21 cellular contexts compared by ENCODE assay signal in the genomic region with DNA sequence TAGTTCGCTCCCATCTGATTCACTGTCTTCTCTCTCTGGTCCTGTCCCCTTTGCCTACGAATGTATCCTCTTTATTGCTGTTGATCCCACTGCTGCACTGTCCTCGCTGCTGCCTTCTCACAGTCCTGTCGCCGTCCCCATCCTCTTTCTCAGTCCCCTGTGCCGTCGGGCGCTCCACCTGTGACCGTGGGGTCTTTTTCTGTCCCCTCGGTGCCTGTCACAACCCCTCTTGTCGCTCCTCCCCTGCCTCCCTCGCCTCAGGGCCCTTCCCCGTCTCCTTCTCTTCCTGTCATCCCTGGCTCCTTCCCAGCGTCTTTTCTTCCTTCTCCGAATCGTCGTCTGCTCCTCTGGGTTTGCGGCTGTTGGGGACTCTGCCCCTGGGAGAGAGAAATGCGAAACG. TPM values are rescaled to one million over a fixed set of nuclear protein-coding genes. Genes with fewer than 3 reads are reported as not detected.
A peak's percentile ranks its signal among the peaks of the same experiment; 100 is the strongest.
DNase-seq lines count a peak whose midpoint lies in the region; ATAC-seq lines count a peak whose summit lies in the region.
"Had no signal": no experiment of that assay in that cellular context is flagged by ENCODE, and none has a peak within 500 bp of the region (broad histone marks: within the 10 kb centered on the region; RNA-seq: fewer than 3 reads in every experiment).

No MANE protein-coding gene starts in this region.

- H3K4me3 Mint-ChIP-seq in activated naive CD8-positive, alpha-beta T cell, result peak overlapping the region; percentile 79
- no peak overlapping the region for H3K4me3 Mint-ChIP-seq in activated naive CD8-positive, alpha-beta T cell treated with anti-CD3 and anti-CD28 coated beads, Interleukin-2, amount 50 U/mL, for 24 hours
- peak overlapping the region; percentile 15 for H3K4me3 Mint-ChIP-seq in activated naive CD8-positive, alpha-beta T cell treated with anti-CD3 and anti-CD28 coated beads for 36 hours
- H3K4me3 Mint-ChIP-seq in stimulated activated naive B cell treated with anti-CD40 and anti-IgM and Interleukin-4, amounts not matched to agents 10 μg/mL and 1 μg/mL and 100 μg/mL, for 72 hours, result peak overlapping the region; percentile 57 to 73
- H3K4me3 Mint-ChIP-seq in activated T-helper 1 cell treated with anti-CD3 and anti-CD28 coated beads, Interleukin-12 subunit alpha, Interleukin-12 subunit beta, Interleukin-2, Interleukin-4 antibody, amounts not matched to agents 30 ng/mL and 10 ng/mL and 1 ng/mL, durations not matched to agents 14 hours and 24 hours and 36 hours, result no peak overlapping the region
- H3K4me3 Mint-ChIP-seq: central memory CD8-positive, alpha-beta T cell had no signal

- no peak overlapping the region for H3K27ac ChIP-seq in iPS-20b (ENCODE audit: low read length)
- H3K27ac ChIP-seq: BLaER1 treated with 17β-estradiol and CSF1 and Interleukin-3, amounts not matched to agents 10 nM and 100 nM; neutrophil; stomach had no signal

- peaks cover 6% of the 10 kb centered on the region for H3K9me3 Mint-ChIP-seq in activated naive CD8-positive, alpha-beta T cell (ENCODE audit: low read depth)
- peaks cover 13% of the 10 kb centered on the region for H3K9me3 Mint-ChIP-seq in activated naive CD8-positive, alpha-beta T cell treated with anti-CD3 and anti-CD28 coated beads, Interleukin-2, amount 50 U/mL, for 24 hours
- peaks cover 11% of the 10 kb centered on the region for H3K9me3 Mint-ChIP-seq in activated naive CD8-positive, alpha-beta T cell treated with anti-CD3 and anti-CD28 coated beads for 36 hours
- H3K9me3 Mint-ChIP-seq in stimulated activated naive B cell treated with anti-CD40 and anti-IgM and Interleukin-4, amounts not matched to agents 10 μg/mL and 1 μg/mL and 100 μg/mL, for 72 hours, result peaks cover 12 to 14% of the 10 kb centered on the region in 2 donors
- H3K9me3 Mint-ChIP-seq in activated T-helper 1 cell treated with anti-CD3 and anti-CD28 coated beads, Interleukin-12 subunit alpha, Interleukin-12 subunit beta, Interleukin-2, Interleukin-4 antibody, amounts not matched to agents 30 ng/mL and 10 ng/mL and 1 ng/mL, durations not matched to agents 14 hours and 24 hours and 36 hours, result peaks cover 14% of the 10 kb centered on the region

- H3K4me3 ChIP-seq in iPS-20b (ENCODE audit: low read length), result peak overlapping the region; percentile 40; the same call in 1 of the 2 replicates
- H3K4me3 ChIP-seq: BLaER1 treated with 17β-estradiol and CSF1 and Interleukin-3, amounts not matched to agents 10 nM and 100 nM; stomach had no signal

- no peak for DNase-seq in activated naive CD8-positive, alpha-beta T cell treated with anti-CD3 and anti-CD28 coated beads, Interleukin-2, amount 50 U/mL, for 24 hours
- DNase-seq in activated naive CD8-positive, alpha-beta T cell treated with anti-CD3 and anti-CD28 coated beads for 36 hours, result no peak
- no peak for DNase-seq in stimulated activated naive B cell treated with anti-CD40 and anti-IgM and Interleukin-4, amounts not matched to agents 10 μg/mL and 1 μg/mL and 100 μg/mL, for 72 hours
- no peak for DNase-seq in activated T-helper 1 cell treated with anti-CD3 and anti-CD28 coated beads, Interleukin-12 subunit alpha, Interleukin-12 subunit beta, Interleukin-2, Interleukin-4 antibody, amounts not matched to agents 30 ng/mL and 10 ng/mL and 1 ng/mL, durations not matched to agents 14 hours and 24 hours and 36 hours (ENCODE audit: low spot score)
- no peak for DNase-seq in NCI-H774 (lab: John Stamatoyannopoulos, UW)
- DNase-seq: DND-41, NCI-H1436, NCI-H510A, T1000 had no signal

- H3K27ac Mint-ChIP-seq in activated naive CD8-positive, alpha-beta T cell, result no peak overlapping the region
- H3K27ac Mint-ChIP-seq in activated naive CD8-positive, alpha-beta T cell treated with anti-CD3 and anti-CD28 coated beads, Interleukin-2, amount 50 U/mL, for 24 hours, result no peak overlapping the region
- no peak overlapping the region for H3K27ac Mint-ChIP-seq in activated naive CD8-positive, alpha-beta T cell treated with anti-CD3 and anti-CD28 coated beads for 36 hours
- peak overlapping the region; percentile 59 for H3K27ac Mint-ChIP-seq in stimulated activated naive B cell treated with anti-CD40 and anti-IgM and Interleukin-4, amounts not matched to agents 10 μg/mL and 1 μg/mL and 100 μg/mL, for 72 hours
- H3K27ac Mint-ChIP-seq in activated T-helper 1 cell treated with anti-CD3 and anti-CD28 coated beads, Interleukin-12 subunit alpha, Interleukin-12 subunit beta, Interleukin-2, Interleukin-4 antibody, amounts not matched to agents 30 ng/mL and 10 ng/mL and 1 ng/mL, durations not matched to agents 14 hours and 24 hours and 36 hours, result no peak overlapping the region
- H3K27ac Mint-ChIP-seq: activated B cell treated with CpG ODN at 0.5 μM for 24 hours had no signal

- ATAC-seq in activated naive CD8-positive, alpha-beta T cell treated with anti-CD3 and anti-CD28 coated beads, Interleukin-2, amount 50 U/mL, for 24 hours, result no peak
- no peak for ATAC-seq in stimulated activated naive B cell treated with anti-CD40 and anti-IgM and Interleukin-4, amounts not matched to agents 10 μg/mL and 1 μg/mL and 100 μg/mL, for 72 hours (replicated peaks)
- ATAC-seq in GM19395 (IDR thresholded peaks at IDR 0.05; ENCODE audit: unreplicated experiment), result no peak

- H3K4me1 ChIP-seq in iPS-20b (ENCODE audit: insufficient read depth, low read length), result no peaks in the 10 kb centered on the region
- H3K4me1 ChIP-seq: Caco-2 had no signal

- H3K36me3 Mint-ChIP-seq in activated naive CD8-positive, alpha-beta T cell, result no peaks in the 10 kb centered on the region
- H3K36me3 Mint-ChIP-seq in activated naive CD8-positive, alpha-beta T cell treated with anti-CD3 and anti-CD28 coated beads, Interleukin-2, amount 50 U/mL, for 24 hours (ENCODE audit: low read depth), result peaks cover 2% of the 10 kb centered on the region
- H3K36me3 Mint-ChIP-seq in activated naive CD8-positive, alpha-beta T cell treated with anti-CD3 and anti-CD28 coated beads for 36 hours, result peaks cover 3% of the 10 kb centered on the region
- peaks cover 8 to 15% of the 10 kb centered on the region in 2 donors for H3K36me3 Mint-ChIP-seq in stimulated activated naive B cell treated with anti-CD40 and anti-IgM and Interleukin-4, amounts not matched to agents 10 μg/mL and 1 μg/mL and 100 μg/mL, for 72 hours
- no peaks in the 10 kb centered on the region for H3K36me3 Mint-ChIP-seq in activated T-helper 1 cell treated with anti-CD3 and anti-CD28 coated beads, Interleukin-12 subunit alpha, Interleukin-12 subunit beta, Interleukin-2, Interleukin-4 antibody, amounts not matched to agents 30 ng/mL and 10 ng/mL and 1 ng/mL, durations not matched to agents 14 hours and 24 hours and 36 hours (ENCODE audit: low read depth)

- H3K9ac ChIP-seq in iPS-20b (ENCODE audit: low read depth, low read length), result no peak overlapping the region
- H3K9ac ChIP-seq: BLaER1 treated with 17β-estradiol and CSF1 and Interleukin-3, amounts not matched to agents 10 nM and 100 nM had no signal

- intact Hi-C loops in activated T-helper 1 cell treated with anti-CD3 and anti-CD28 coated beads, Interleukin-12 subunit alpha, Interleukin-12 subunit beta, Interleukin-2, Interleukin-4 antibody, amounts not matched to agents 30 ng/mL and 10 ng/mL and 1 ng/mL, durations not matched to agents 14 hours and 24 hours and 36 hours (cut with micrococcal nuclease), result loop anchor here (5.0 kb wide), 1 partner anchor 315 kb away; no protein-coding TSS in a partner anchor

- H3K9me3 ChIP-seq in iPS-20b (ENCODE audit: insufficient read depth, low read depth, low read length), result peaks cover 10% of the 10 kb centered on the region; the same call in 1 of the 2 replicates
- H3K9me3 ChIP-seq: Caco-2, neutrophil had no signal

- peaks cover 13% of the 10 kb centered on the region for H3K4me1 Mint-ChIP-seq in activated naive CD8-positive, alpha-beta T cell (ENCODE audit: low read depth)
- H3K4me1 Mint-ChIP-seq in activated naive CD8-positive, alpha-beta T cell treated with anti-CD3 and anti-CD28 coated beads, Interleukin-2, amount 50 U/mL, for 24 hours, result peaks cover 13% of the 10 kb centered on the region
- peaks cover 8% of the 10 kb centered on the region for H3K4me1 Mint-ChIP-seq in activated naive CD8-positive, alpha-beta T cell treated with anti-CD3 and anti-CD28 coated beads for 36 hours
- peaks cover 11 to 21% of the 10 kb centered on the region in 2 donors for H3K4me1 Mint-ChIP-seq in stimulated activated naive B cell treated with anti-CD40 and anti-IgM and Interleukin-4, amounts not matched to agents 10 μg/mL and 1 μg/mL and 100 μg/mL, for 72 hours
- H3K4me1 Mint-ChIP-seq in activated T-helper 1 cell treated with anti-CD3 and anti-CD28 coated beads, Interleukin-12 subunit alpha, Interleukin-12 subunit beta, Interleukin-2, Interleukin-4 antibody, amounts not matched to agents 30 ng/mL and 10 ng/mL and 1 ng/mL, durations not matched to agents 14 hours and 24 hours and 36 hours (ENCODE audit: low read depth), result peaks cover 6% of the 10 kb centered on the region

- peaks cover 32% of the 10 kb centered on the region for H3K27me3 Mint-ChIP-seq in activated naive CD8-positive, alpha-beta T cell
- peaks cover 52% of the 10 kb centered on the region for H3K27me3 Mint-ChIP-seq in activated naive CD8-positive, alpha-beta T cell treated with anti-CD3 and anti-CD28 coated beads, Interleukin-2, amount 50 U/mL, for 24 hours
- H3K27me3 Mint-ChIP-seq in activated naive CD8-positive, alpha-beta T cell treated with anti-CD3 and anti-CD28 coated beads for 36 hours, result peaks cover 66% of the 10 kb centered on the region
- peaks cover 33 to 55% of the 10 kb centered on the region in 2 donors for H3K27me3 Mint-ChIP-seq in stimulated activated naive B cell treated with anti-CD40 and anti-IgM and Interleukin-4, amounts not matched to agents 10 μg/mL and 1 μg/mL and 100 μg/mL, for 72 hours
- H3K27me3 Mint-ChIP-seq in activated T-helper 1 cell treated with anti-CD3 and anti-CD28 coated beads, Interleukin-12 subunit alpha, Interleukin-12 subunit beta, Interleukin-2, Interleukin-4 antibody, amounts not matched to agents 30 ng/mL and 10 ng/mL and 1 ng/mL, durations not matched to agents 14 hours and 24 hours and 36 hours (ENCODE audit: insufficient read depth), result peaks cover 10% of the 10 kb centered on the region

- peaks cover 21% of the 10 kb centered on the region for H3K27me3 ChIP-seq in iPS-20b (ENCODE audit: insufficient read depth, low read length)
- H3K27me3 ChIP-seq: BLaER1 treated with 17β-estradiol and CSF1 and Interleukin-3, amounts not matched to agents 10 nM and 100 nM had no signal

- H3K36me3 ChIP-seq in iPS-20b (ENCODE audit: insufficient read depth, low read depth, low read length), result no peaks in the 10 kb centered on the region
- H3K36me3 ChIP-seq: BLaER1 treated with 17β-estradiol and CSF1 and Interleukin-3, amounts not matched to agents 10 nM and 100 nM; neutrophil; stomach had no signal

RNA-seq across cellular contexts. Expression of a gene that starts 32.3 kb away (rescaled TPM):
- total RNA-seq in activated naive CD8-positive, alpha-beta T cell treated with anti-CD3 and anti-CD28 coated beads for 36 hours, result 1 to 10 TPM; 1.4 to 1.9 TPM
- total RNA-seq in activated T-helper 1 cell treated with anti-CD3 and anti-CD28 coated beads, Interleukin-12 subunit alpha, Interleukin-12 subunit beta, Interleukin-2, Interleukin-4 antibody, amounts not matched to agents 30 ng/mL and 10 ng/mL and 1 ng/mL, durations not matched to agents 14 hours and 24 hours and 36 hours, result not detected in 2 replicates
- total RNA-seq: RPMI7951 had no signal

RNA-seq across cellular contexts. Expression of a gene that starts 39.2 kb away (rescaled TPM):
- total RNA-seq in activated naive CD8-positive, alpha-beta T cell treated with anti-CD3 and anti-CD28 coated beads for 36 hours, result not detected
- 0.05 and 0.15 TPM in 2 replicates for total RNA-seq in activated T-helper 1 cell treated with anti-CD3 and anti-CD28 coated beads, Interleukin-12 subunit alpha, Interleukin-12 subunit beta, Interleukin-2, Interleukin-4 antibody, amounts not matched to agents 30 ng/mL and 10 ng/mL and 1 ng/mL, durations not matched to agents 14 hours and 24 hours and 36 hours
- total RNA-seq: activated B cell treated with CpG ODN at 0.5 μM for 24 hours, RPMI7951 had no signal

RNA-seq across cellular contexts. Expression of a gene that starts 41.9 kb away (rescaled TPM):
- total RNA-seq in activated naive CD8-positive, alpha-beta T cell treated with anti-CD3 and anti-CD28 coated beads for 36 hours, result 1 to 10 TPM; 2.6 to 2.9 TPM
- not detected in 2 replicates for total RNA-seq in activated T-helper 1 cell treated with anti-CD3 and anti-CD28 coated beads, Interleukin-12 subunit alpha, Interleukin-12 subunit beta, Interleukin-2, Interleukin-4 antibody, amounts not matched to agents 30 ng/mL and 10 ng/mL and 1 ng/mL, durations not matched to agents 14 hours and 24 hours and 36 hours
- total RNA-seq: activated B cell treated with CpG ODN at 0.5 μM for 24 hours, aorta, RPMI7951, stomach, urinary bladder had no signal

Comparison
In these comparisons a context has a peak if more than half of its experiments do, and no peak if none do; other contexts are left out.
1. H3K4me3 Mint-ChIP-seq: peak in activated naive CD8-positive, alpha-beta T cell (single experiment), activated naive CD8-positive, alpha-beta T cell treated with anti-CD3 and anti-CD28 coated beads for 36 hours (single experiment) and stimulated activated naive B cell treated with anti-CD40 and anti-IgM and Interleukin-4, amounts not matched to agents 10 μg/mL and 1 μg/mL and 100 μg/mL, for 72 hours (2 of 2); none in activated naive CD8-positive, alpha-beta T cell treated with anti-CD3 and anti-CD28 coated beads, Interleukin-2, amount 50 U/mL, for 24 hours (single experiment) and activated T-helper 1 cell treated with anti-CD3 and anti-CD28 coated beads, Interleukin-12 subunit alpha, Interleukin-12 subunit beta, Interleukin-2, Interleukin-4 antibody, amounts not matched to agents 30 ng/mL and 10 ng/mL and 1 ng/mL, durations not matched to agents 14 hours and 24 hours and 36 hours (single experiment).